ENCODE assay signal across 19 cellular contexts in the genomic region with DNA sequence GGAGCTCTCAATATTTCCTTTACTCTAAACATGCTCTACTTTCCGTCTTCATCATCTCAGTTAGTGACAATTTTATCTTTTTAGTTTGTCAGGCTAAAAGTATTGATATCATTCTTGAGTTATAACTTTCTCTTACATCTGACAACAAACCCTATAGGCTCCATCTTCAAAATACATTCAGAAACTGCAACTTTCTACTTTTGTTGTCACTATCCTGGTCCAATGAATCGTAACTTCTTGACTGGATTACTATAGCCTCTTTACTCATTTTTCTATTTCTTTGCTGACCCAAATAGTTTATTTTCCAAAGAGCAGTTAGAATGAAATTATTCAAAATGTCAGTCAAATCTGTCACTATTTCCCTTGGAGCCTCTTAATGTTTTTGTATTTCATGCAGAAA.
DNase-seq lines count a peak whose midpoint lies in the region; ATAC-seq lines count a peak whose summit lies in the region.
"Had no signal": no experiment of that assay in that cellular context is flagged by ENCODE, and none has a peak within 500 bp of the region (broad histone marks: within the 10 kb centered on the region; RNA-seq: fewer than 3 reads in every experiment).

No MANE protein-coding gene starts in this region.

- DNase-seq in activated T-cell treated with anti-CD3 and anti-CD28 coated beads, Interleukin-2, amount 50 U/mL, for 72 hours, result no peak
- DNase-seq in activated T-cell treated with anti-CD3 and anti-CD28 coated beads, Interleukin-2, amount 50 U/mL, for 48 hours, result no peak
- no peak for DNase-seq in activated T-helper 1 cell treated with anti-CD3 and anti-CD28 coated beads, Interleukin-12 subunit alpha, Interleukin-12 subunit beta, Interleukin-2, Interleukin-4 antibody, amounts not matched to agents 30 ng/mL and 10 ng/mL and 1 ng/mL, durations not matched to agents 14 hours and 24 hours and 36 hours (ENCODE audit: low spot score)
- DNase-seq in immature natural killer cell (no peak), LoVo (ENCODE audit: low spot score) (no peak), trophoblast cell (no peak)
- no peak for DNase-seq in stimulated activated naive CD8-positive, alpha-beta T cell treated with anti-CD3 and anti-CD28 coated beads, Interleukin-15, amount 100 ng/mL, for 72 hours
- DNase-seq: activated CD4-positive, CD25-positive, alpha-beta regulatory T cell treated with anti-CD3 and anti-CD28 coated beads, Interleukin-2, amount 50 U/mL, for 72 hours; activated CD8-positive, alpha-beta memory T cell treated with anti-CD3 and anti-CD28 coated beads, Interleukin-2, amount 50 U/mL, for 48 hours; activated naive CD4-positive, alpha-beta T cell treated with anti-CD3 and anti-CD28 coated beads, Interleukin-2, amount 10 ng/mL, durations not matched to agents 7 days and 5 days; C1 segment of cervical spinal cord; DMS 273 treated with DMSO at 0.1 percent for 48 hours; dorsolateral prefrontal cortex; NCI-H187; NCI-H69; nucleus accumbens; RPMI8226 had no signal

- H4K12ac ChIP-seq in trophoblast cell (ENCODE audit: low read depth, low read length), result no peak overlapping the region

- H3K27ac Mint-ChIP-seq in activated T-cell treated with anti-CD3 and anti-CD28 coated beads, Interleukin-2, amount 50 U/mL, for 72 hours, result peak overlapping the region; percentile 94
- peak overlapping the region; percentile 26 for H3K27ac Mint-ChIP-seq in activated T-helper 1 cell treated with anti-CD3 and anti-CD28 coated beads, Interleukin-12 subunit alpha, Interleukin-12 subunit beta, Interleukin-2, Interleukin-4 antibody, amounts not matched to agents 30 ng/mL and 10 ng/mL and 1 ng/mL, durations not matched to agents 14 hours and 24 hours and 36 hours
- peak overlapping the region in 5 of 6 donors; percentile 65 to 91 (median 77) for H3K27ac Mint-ChIP-seq in immature natural killer cell
- H3K27ac Mint-ChIP-seq in stimulated activated naive CD8-positive, alpha-beta T cell treated with anti-CD3 and anti-CD28 coated beads, Interleukin-15, amount 100 ng/mL, for 72 hours, result peak overlapping the region in 1 of 2 donors; percentile 23
- H3K27ac Mint-ChIP-seq: activated naive CD4-positive, alpha-beta T cell treated with anti-CD3 and anti-CD28 coated beads, Interleukin-2, amount 10 ng/mL, durations not matched to agents 7 days and 5 days had no signal

- H3K79me1 ChIP-seq in trophoblast cell (ENCODE audit: low read length), result no peaks in the 10 kb centered on the region

- H3K4me3 Mint-ChIP-seq in activated T-cell treated with anti-CD3 and anti-CD28 coated beads, Interleukin-2, amount 50 U/mL, for 72 hours, result peak overlapping the region; percentile 48 to 75
- H3K4me3 Mint-ChIP-seq in activated T-helper 1 cell treated with anti-CD3 and anti-CD28 coated beads, Interleukin-12 subunit alpha, Interleukin-12 subunit beta, Interleukin-2, Interleukin-4 antibody, amounts not matched to agents 30 ng/mL and 10 ng/mL and 1 ng/mL, durations not matched to agents 14 hours and 24 hours and 36 hours, result no peak overlapping the region
- H3K4me3 Mint-ChIP-seq in immature natural killer cell, result peak overlapping the region; percentile 81 to 88 (median 84)
- peak overlapping the region; percentile 25 to 53 for H3K4me3 Mint-ChIP-seq in stimulated activated naive CD8-positive, alpha-beta T cell treated with anti-CD3 and anti-CD28 coated beads, Interleukin-15, amount 100 ng/mL, for 72 hours
- H3K4me3 Mint-ChIP-seq: activated naive CD4-positive, alpha-beta T cell treated with anti-CD3 and anti-CD28 coated beads, Interleukin-2, amount 10 ng/mL, durations not matched to agents 7 days and 5 days had no signal

- H4K8ac ChIP-seq in trophoblast cell (ENCODE audit: low read depth, low read length), result no peak overlapping the region

- WGBS in trophoblast cell (ENCODE audit: extremely low coverage, insufficient coverage, insufficient read length), result no CpG with 5 or more reads among the region's 2 CpGs

- intact Hi-C loops in activated T-helper 1 cell treated with anti-CD3 and anti-CD28 coated beads, Interleukin-12 subunit alpha, Interleukin-12 subunit beta, Interleukin-2, Interleukin-4 antibody, amounts not matched to agents 30 ng/mL and 10 ng/mL and 1 ng/mL, durations not matched to agents 14 hours and 24 hours and 36 hours (cut with micrococcal nuclease), result loop anchor here (5.0 kb wide), 1 partner anchor 121 kb away; a partner anchor contains a TSS

- H3K36me3 ChIP-seq in trophoblast cell (ENCODE audit: control insufficient read depth in 1 of 2, insufficient read depth in 2 of 2, low read length in 2 of 2), result no peaks in the 10 kb centered on the region
- H3K36me3 ChIP-seq: vagina had no signal

- ATAC-seq in activated T-cell treated with anti-CD3 and anti-CD28 coated beads, Interleukin-2, amount 50 U/mL, for 72 hours (replicated peaks in 1 of 2), result peak in 1 of 2 donors; percentile 53
- ATAC-seq in stimulated activated naive CD8-positive, alpha-beta T cell treated with anti-CD3 and anti-CD28 coated beads, Interleukin-15, amount 100 ng/mL, for 72 hours, result no peak
- no peak for ATAC-seq in GM21619 (IDR thresholded peaks at IDR 0.05; ENCODE audit: unreplicated experiment)

- H3K4me1 ChIP-seq in trophoblast cell (ENCODE audit: control insufficient read depth in 1 of 2, insufficient read depth in 2 of 2, low read length in 2 of 2), result no peaks in the 10 kb centered on the region
- H3K4me1 ChIP-seq: vagina had no signal

- no peaks in the 10 kb centered on the region for H3K27me3 Mint-ChIP-seq in activated T-cell treated with anti-CD3 and anti-CD28 coated beads, Interleukin-2, amount 50 U/mL, for 72 hours (ENCODE audit: low read depth)
- no peaks in the 10 kb centered on the region for H3K27me3 Mint-ChIP-seq in activated T-helper 1 cell treated with anti-CD3 and anti-CD28 coated beads, Interleukin-12 subunit alpha, Interleukin-12 subunit beta, Interleukin-2, Interleukin-4 antibody, amounts not matched to agents 30 ng/mL and 10 ng/mL and 1 ng/mL, durations not matched to agents 14 hours and 24 hours and 36 hours (ENCODE audit: insufficient read depth)
- H3K27me3 Mint-ChIP-seq in immature natural killer cell (ENCODE audit: low read depth in 3 of 3), result peaks cover 0 to 3% (median 1%) of the 10 kb centered on the region in 3 donors
- no peaks in the 10 kb centered on the region for H3K27me3 Mint-ChIP-seq in stimulated activated naive CD8-positive, alpha-beta T cell treated with anti-CD3 and anti-CD28 coated beads, Interleukin-15, amount 100 ng/mL, for 72 hours
- H3K27me3 Mint-ChIP-seq: activated naive CD4-positive, alpha-beta T cell treated with anti-CD3 and anti-CD28 coated beads, Interleukin-2, amount 10 ng/mL, durations not matched to agents 7 days and 5 days had no signal

- H3K9ac ChIP-seq in trophoblast cell (ENCODE audit: low read length), result no peak overlapping the region

- H3K4ac ChIP-seq in trophoblast cell (ENCODE audit: low read depth, low read length), result no peak overlapping the region

- H3K36me3 Mint-ChIP-seq in activated T-cell treated with anti-CD3 and anti-CD28 coated beads, Interleukin-2, amount 50 U/mL, for 72 hours (ENCODE audit: insufficient read depth in 2 of 2), result peaks cover 24 to 38% of the 10 kb centered on the region in 2 donors
- peaks cover 25% of the 10 kb centered on the region for H3K36me3 Mint-ChIP-seq in activated T-helper 1 cell treated with anti-CD3 and anti-CD28 coated beads, Interleukin-12 subunit alpha, Interleukin-12 subunit beta, Interleukin-2, Interleukin-4 antibody, amounts not matched to agents 30 ng/mL and 10 ng/mL and 1 ng/mL, durations not matched to agents 14 hours and 24 hours and 36 hours (ENCODE audit: low read depth)
- H3K36me3 Mint-ChIP-seq in immature natural killer cell, result peaks cover 14 to 20% (median 17%) of the 10 kb centered on the region in 3 donors

- H3K14ac ChIP-seq in trophoblast cell (ENCODE audit: low read length), result no peak overlapping the region

- no peak overlapping the region for H3K4me3 ChIP-seq in trophoblast cell (ENCODE audit: low read depth, low read length)
- H3K4me3 ChIP-seq: dorsolateral prefrontal cortex, vagina had no signal

- no peaks in the 10 kb centered on the region for H3K27me3 ChIP-seq in trophoblast cell (ENCODE audit: insufficient read depth, low read length)
- H3K27me3 ChIP-seq: dorsolateral prefrontal cortex, vagina had no signal

- no peak overlapping the region for H2BK120ac ChIP-seq in trophoblast cell (ENCODE audit: insufficient read depth, low read length, poor library complexity)

- H4K91ac ChIP-seq in trophoblast cell (ENCODE audit: low read depth, low read length), result no peak overlapping the region

- H2AFZ ChIP-seq in trophoblast cell (ENCODE audit: insufficient read depth, low read length, poor library complexity), result no peak overlapping the region

- peaks cover 29% of the 10 kb centered on the region for H3K4me1 Mint-ChIP-seq in activated T-cell treated with anti-CD3 and anti-CD28 coated beads, Interleukin-2, amount 50 U/mL, for 72 hours (ENCODE audit: low read depth)
- H3K4me1 Mint-ChIP-seq in activated T-helper 1 cell treated with anti-CD3 and anti-CD28 coated beads, Interleukin-12 subunit alpha, Interleukin-12 subunit beta, Interleukin-2, Interleukin-4 antibody, amounts not matched to agents 30 ng/mL and 10 ng/mL and 1 ng/mL, durations not matched to agents 14 hours and 24 hours and 36 hours (ENCODE audit: low read depth), result peaks cover 29% of the 10 kb centered on the region
- peaks cover 30 to 45% of the 10 kb centered on the region in 2 donors for H3K4me1 Mint-ChIP-seq in immature natural killer cell
- peaks cover 34% of the 10 kb centered on the region for H3K4me1 Mint-ChIP-seq in stimulated activated naive CD8-positive, alpha-beta T cell treated with anti-CD3 and anti-CD28 coated beads, Interleukin-15, amount 100 ng/mL, for 72 hours

- no peak overlapping the region for H3K27ac ChIP-seq in trophoblast cell (ENCODE audit: low read depth, low read length)
- H3K27ac ChIP-seq: dorsolateral prefrontal cortex, vagina had no signal

- H2BK12ac ChIP-seq in trophoblast cell (ENCODE audit: low read length), result no peak overlapping the region

- no peak overlapping the region for H2BK5ac ChIP-seq in trophoblast cell (ENCODE audit: low read depth, low read length, poor library complexity)

- H3K4me2 ChIP-seq in trophoblast cell (ENCODE audit: low read length), result no peak overlapping the region

- no peaks in the 10 kb centered on the region for H3K9me3 ChIP-seq in trophoblast cell (ENCODE audit: insufficient read depth, low read depth, low read length)
- H3K9me3 ChIP-seq: vagina had no signal

- no peak overlapping the region for H3K18ac ChIP-seq in trophoblast cell (ENCODE audit: low read length)

- no peak overlapping the region for H2AK5ac ChIP-seq in trophoblast cell (ENCODE audit: low read length)

- H3K23ac ChIP-seq in trophoblast cell (ENCODE audit: low read length), result no peak overlapping the region

- no peaks in the 10 kb centered on the region for H3K79me2 ChIP-seq in trophoblast cell (ENCODE audit: control insufficient read depth, insufficient read depth, low read length, poor library complexity)

- H3K9me3 Mint-ChIP-seq in activated T-cell treated with anti-CD3 and anti-CD28 coated beads, Interleukin-2, amount 50 U/mL, for 72 hours, result peaks cover 14 to 19% of the 10 kb centered on the region in 2 donors
- peaks cover 62% of the 10 kb centered on the region for H3K9me3 Mint-ChIP-seq in activated T-helper 1 cell treated with anti-CD3 and anti-CD28 coated beads, Interleukin-12 subunit alpha, Interleukin-12 subunit beta, Interleukin-2, Interleukin-4 antibody, amounts not matched to agents 30 ng/mL and 10 ng/mL and 1 ng/mL, durations not matched to agents 14 hours and 24 hours and 36 hours
- H3K9me3 Mint-ChIP-seq in immature natural killer cell, result peaks cover 0 to 29% (median 16%) of the 10 kb centered on the region in 6 donors
- H3K9me3 Mint-ChIP-seq in stimulated activated naive CD8-positive, alpha-beta T cell treated with anti-CD3 and anti-CD28 coated beads, Interleukin-15, amount 100 ng/mL, for 72 hours, result peaks cover 40 to 45% of the 10 kb centered on the region in 2 donors
